18 cellular contexts compared by ENCODE assay signal in the genomic region with DNA sequence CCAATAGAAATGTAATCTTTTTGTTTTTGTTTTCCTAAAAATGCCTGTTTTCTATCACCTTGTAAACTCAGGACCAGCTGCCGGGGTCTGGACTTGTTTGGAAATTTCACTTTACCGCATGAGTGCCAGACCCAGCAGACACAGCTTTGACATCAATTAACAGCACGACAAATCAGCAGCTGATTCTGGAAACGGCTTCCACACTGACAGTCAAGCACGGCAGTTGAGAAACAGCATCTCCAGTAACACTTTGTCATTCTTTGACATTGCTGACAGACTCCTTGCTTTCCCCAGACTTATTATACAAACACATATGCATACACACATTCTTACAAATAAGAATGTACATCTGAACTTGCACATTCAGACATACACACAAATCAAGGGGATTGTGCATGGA.
"Had no signal": no experiment of that assay in that cellular context is flagged by ENCODE, and none has a peak within 500 bp of the region (broad histone marks: within the 10 kb centered on the region; RNA-seq: fewer than 3 reads in every experiment).

No MANE protein-coding gene starts in this region.

- ATAC-seq: activated T-cell treated with anti-CD3 and anti-CD28 coated beads, Interleukin-2, amount 50 U/mL, for 4 hours; foreskin keratinocyte; upper lobe of right lung had no signal

- DNase-seq: activated CD8-positive, alpha-beta memory T cell treated with anti-CD3 and anti-CD28 coated beads, Interleukin-2, amount 50 U/mL, for 48 hours; activated naive CD4-positive, alpha-beta T cell treated with Interleukin-2 at 50 U/mL for 16 hours; activated naive CD8-positive, alpha-beta T cell treated with anti-CD3 and anti-CD28 coated beads for 36 hours; activated T-cell treated with anti-CD3 and anti-CD28 coated beads, Interleukin-2, amount 50 U/mL, for 4 hours; amniotic stem cell; effector CD4-positive, alpha-beta T cell; erythroblast; foreskin keratinocyte; immature natural killer cell; kidney glomerular epithelial cell; mesendoderm; naive B cell; stimulated activated CD4-positive, alpha-beta T cell treated with anti-CD3 and anti-CD28 coated beads, Interleukin-1b, Interleukin-23, amount 100 ng/mL, for 48 hours; substantia nigra; T-helper 1 cell; T-helper 9 cell; thyroid gland; upper lobe of right lung had no signal

- H3K4me3 ChIP-seq: thyroid gland, upper lobe of right lung had no signal
